1 cellular context compared by ENCODE assay signal in genomic region chr7:98123073-98123696, GRCh38.
A peak's percentile ranks its signal among the peaks of the same experiment; 100 is the strongest.
TF ChIP-seq lines count a peak whose summit lies in the region.

No MANE protein-coding gene starts in this region.

TF ChIP-seq in HEK293, 187 proteins besides CTCF, POLR2A, EP300 and RAD21 (continues in another document):
- TF ChIP-seq ZBTB10 (tag by site-specific recombination; IDR thresholded peaks at IDR 0.05) (no peak), ZNF221 (tag by site-specific recombination; IDR thresholded peaks at IDR 0.05; ENCODE audit: borderline replicate concordance) (no peak), SETDB1 (IDR thresholded peaks at IDR 0.05; ENCODE audit: insufficient read length, low read length) (no peak), ZNF335 (tag by site-specific recombination; conservative IDR thresholded peaks at IDR 0.05) (no peak), ZBTB1 (tag by site-specific recombination; IDR thresholded peaks at IDR 0.05) (no peak), KLF8 (tag by site-specific recombination; IDR thresholded peaks at IDR 0.05) (no peak), ZNF280C (tag by site-specific recombination; IDR thresholded peaks at IDR 0.05) (no peak), SCRT1 (tag by site-specific recombination; IDR thresholded peaks at IDR 0.05; ENCODE audit: borderline replicate concordance) (no peak), ZNF639 (tag by site-specific recombination; IDR thresholded peaks at IDR 0.05) (no peak), PRDM4 (tag by site-specific recombination; IDR thresholded peaks at IDR 0.05) (peak; percentile 3; the same call in 1 of the 2 replicates), ZNF155 (tag by site-specific recombination; IDR thresholded peaks at IDR 0.05) (no peak), ZNF114 (tag by site-specific recombination; IDR thresholded peaks at IDR 0.05) (no peak), ZNF785 (tag by site-specific recombination; IDR thresholded peaks at IDR 0.05) (no peak), PRDM6 (tag by site-specific recombination; IDR thresholded peaks at IDR 0.05) (peak; percentile 97), ZNF664 (tag by site-specific recombination; IDR thresholded peaks at IDR 0.05) (0 out of 2 replicates have a peak, but pooled peaks have one; percentile 20), ZBTB8A (tag by site-specific recombination; IDR thresholded peaks at IDR 0.05) (0 out of 2 replicates have a peak, but pooled peaks have one; percentile 20), ZNF280D (tag by site-specific recombination; IDR thresholded peaks at IDR 0.05) (no peak), SCRT2 (tag by site-specific recombination; IDR thresholded peaks at IDR 0.05) (no peak), ZNF610 (tag by site-specific recombination; IDR thresholded peaks at IDR 0.05; ENCODE audit: borderline replicate concordance) (0 out of 2 replicates have a peak, but pooled peaks have one; percentile 16), ZNF529 (tag by site-specific recombination; IDR thresholded peaks at IDR 0.05; ENCODE audit: insufficient replicate concordance) (no peak), ZNF645 (tag by site-specific recombination; IDR thresholded peaks at IDR 0.05) (no peak), GLIS1 (tag by site-specific recombination; IDR thresholded peaks at IDR 0.05) (no peak), ZNF311 (tag by site-specific recombination; IDR thresholded peaks at IDR 0.05; ENCODE audit: borderline replicate concordance) (no peak), ZNF184 (tag by site-specific recombination; IDR thresholded peaks at IDR 0.05) (no peak), ZNF239 (tag by site-specific recombination; IDR thresholded peaks at IDR 0.05) (no peak), ZNF146 (tag by site-specific recombination; IDR thresholded peaks at IDR 0.05) (no peak), YY2 (tag by site-specific recombination; IDR thresholded peaks at IDR 0.05) (no peak), ZNF580 (tag by site-specific recombination; IDR thresholded peaks at IDR 0.05) (no peak), BCL11A (tag by site-specific recombination; IDR thresholded peaks at IDR 0.05; ENCODE audit: low read depth) (no peak), YY1 (tag by site-specific recombination; IDR thresholded peaks at IDR 0.05) (no peak), ZBTB17 (tag by site-specific recombination; IDR thresholded peaks at IDR 0.05) (no peak), OSR2 (tag by site-specific recombination; IDR thresholded peaks at IDR 0.05) (peak; percentile 42), ZNF416 (tag by site-specific recombination; IDR thresholded peaks at IDR 0.05) (no peak), ZSCAN16 (tag by site-specific recombination; IDR thresholded peaks at IDR 0.05) (no peak), ZNF391 (tag by site-specific recombination; IDR thresholded peaks at IDR 0.05; ENCODE audit: borderline replicate concordance, low read depth) (no peak), ZNF777 (tag by site-specific recombination; IDR thresholded peaks at IDR 0.05; ENCODE audit: borderline replicate concordance) (no peak), HIC1 (tag by site-specific recombination; IDR thresholded peaks at IDR 0.05) (no peak), ZNF561 (tag by site-specific recombination; IDR thresholded peaks at IDR 0.05; ENCODE audit: borderline replicate concordance) (peak; percentile 42; the same call in 1 of the 2 replicates), GLIS2 (tag by site-specific recombination; IDR thresholded peaks at IDR 0.05) (no peak), ZEB2 (tag by site-specific recombination; IDR thresholded peaks at IDR 0.05) (0 out of 2 replicates have a peak, but pooled peaks have one; percentile 23), ZNF16 (tag by site-specific recombination; IDR thresholded peaks at IDR 0.05; ENCODE audit: low read depth) (no peak), ZNF157 (tag by site-specific recombination; IDR thresholded peaks at IDR 0.05) (no peak)
